ENCODE assay signal across 20 cellular contexts in genomic region chr1:2466270-2466665, GRCh38. TPM values are rescaled to one million over a fixed set of nuclear protein-coding genes. Genes with fewer than 3 reads are reported as not detected.
DNase-seq lines count a peak whose midpoint lies in the region; ATAC-seq and TF ChIP-seq lines count a peak whose summit lies in the region.
"Had no signal": no experiment of that assay in that cellular context is flagged by ENCODE, and none has a peak within 500 bp of the region (broad histone marks: within the 10 kb centered on the region; RNA-seq: fewer than 3 reads in every experiment).

No MANE protein-coding gene starts in this region.

- DNase-seq in NCI-H1417 (lab: John Stamatoyannopoulos, UW): peak in 2 of 3 experiments; percentile 37 to 49
- no peak for DNase-seq in NCI-H1417 treated with DMSO at 0.1 percent for 48 hours (lab: John Stamatoyannopoulos, UW)
- DNase-seq in NAMALWA (ENCODE audit: low spot score): peak; percentile 41
- DNase-seq in RWPE2 (ENCODE audit: low spot score): no peak
- no peak for DNase-seq in foreskin keratinocyte
- no peak for DNase-seq in activated CD4-positive, alpha-beta T cell treated with anti-CD3 and anti-CD28 coated beads, Interleukin-2, amount 50 U/mL, for 48 hours
- no peak for DNase-seq in dorsolateral prefrontal cortex
- DNase-seq: 8988T; CD4-positive, CD25-positive, alpha-beta regulatory T cell; DMS153; NCI-H1048; NCI-H748 treated with DMSO at 0.1 percent for 48 hours; PC-9; SW 1271 had no signal

- TF ChIP-seq CTCF in RWPE2 (IDR thresholded peaks at IDR 0.05; ENCODE audit: poor library complexity, severe bottlenecking) (no peak), foreskin keratinocyte (conservative IDR thresholded peaks at IDR 0.05) (no peak), dorsolateral prefrontal cortex (IDR thresholded peaks at IDR 0.05 in 54 of 56, conservative IDR thresholded peaks at IDR 0.05 in 2 of 56; ENCODE audit: low read depth in 1 of 56, partially characterized antibody in 56 of 56) (no peak)

- intact Hi-C loops in dorsolateral prefrontal cortex (cut with DNase I): no loop called here

- no peaks in the 10 kb centered on the region for H3K9me3 ChIP-seq in RWPE2 (ENCODE audit: severe bottlenecking)

- H3K4me3 ChIP-seq in RWPE2 (ENCODE audit: severe bottlenecking) (no peak overlapping the region), dorsolateral prefrontal cortex (peak overlapping the region in 1 of 59 donors; percentile 56)
- H3K4me3 ChIP-seq: PC-9 had no signal

- ATAC-seq in RWPE2 (ENCODE audit: low read depth): no peak; the same call in 2 of the 3 replicates
- peak; percentile 8 for ATAC-seq in foreskin keratinocyte
- ATAC-seq in GM21825 (IDR thresholded peaks at IDR 0.05; ENCODE audit: unreplicated experiment): no peak
- ATAC-seq: Right ventricle myocardium inferior had no signal

- H3K27me3 ChIP-seq in RWPE2 (ENCODE audit: insufficient read depth, poor library complexity, severe bottlenecking): no peaks in the 10 kb centered on the region
- no peaks in the 10 kb centered on the region for H3K27me3 ChIP-seq in foreskin keratinocyte
- H3K27me3 ChIP-seq in dorsolateral prefrontal cortex: peaks cover 0 to 32% (median 0%) of the 10 kb centered on the region in 45 donors

- H3K4me1 ChIP-seq in RWPE2 (ENCODE audit: insufficient read depth, poor library complexity, severe bottlenecking) (peaks cover 27% of the 10 kb centered on the region), foreskin keratinocyte (peaks cover 5% of the 10 kb centered on the region)

- H3K27ac ChIP-seq in RWPE2 (ENCODE audit: poor library complexity, severe bottlenecking) (peak overlapping the region; percentile 17), foreskin keratinocyte (no peak overlapping the region), dorsolateral prefrontal cortex (peak overlapping the region in 1 of 59 donors; percentile 18)
- H3K27ac ChIP-seq: HL-60, KMS-11, PC-9 had no signal

- H3K36me3 ChIP-seq in RWPE2 (ENCODE audit: low read depth): no peaks in the 10 kb centered on the region

RNA-seq across cellular contexts. Expression of gene PLCH2, which starts 9.8 kb away (rescaled TPM):
- total RNA-seq in foreskin keratinocyte: 132 and 148 TPM in 2 replicates
- 78.0 and 89.4 TPM in 2 replicates for polyA plus RNA-seq in foreskin keratinocyte
- 10 to 100 TPM; 15.5 to 43.3 (median 25.0) TPM for total RNA-seq in dorsolateral prefrontal cortex
- total RNA-seq: M059J, NCI-H460 had no signal

RNA-seq across cellular contexts. Expression of gene PEX10, which starts 53.9 kb away (rescaled TPM):
- total RNA-seq in foreskin keratinocyte: 28.5 and 31.1 TPM in 2 replicates
- polyA plus RNA-seq in foreskin keratinocyte: 27.1 and 27.7 TPM in 2 replicates
- 10 to 100 TPM; 15.4 to 34.4 (median 24.5) TPM for total RNA-seq in dorsolateral prefrontal cortex

Comparison
In these comparisons a context has a peak if more than half of its experiments do, and no peak if none do; other contexts are left out.
1. DNase-seq: peak in NCI-H1417 (2 of 3) and NAMALWA (single experiment); none in NCI-H1417 treated with DMSO at 0.1 percent for 48 hours (single experiment), RWPE2 (single experiment), foreskin keratinocyte (0 of 2), activated CD4-positive, alpha-beta T cell treated with anti-CD3 and anti-CD28 coated beads, Interleukin-2, amount 50 U/mL, for 48 hours (0 of 2) and dorsolateral prefrontal cortex (0 of 10).